Comparison of ENCODE assay signal across 27 cellular contexts in genomic region chr1:99098589-99098988, GRCh38.
"Had no signal": no experiment of that assay in that cellular context is flagged by ENCODE, and none has a peak within 500 bp of the region (broad histone marks: within the 10 kb centered on the region; RNA-seq: fewer than 3 reads in every experiment).

No MANE protein-coding gene starts in this region.

- H3K27me3 ChIP-seq: stomach, suprapubic skin, testis, thyroid gland, tibial artery, tibial nerve, transverse colon, upper lobe of left lung, upper lobe of right lung, uterus, vagina had no signal

- ATAC-seq: stimulated activated effector memory CD8-positive, alpha-beta T cell treated with anti-CD3 and anti-CD28 coated beads, Interleukin-12 subunit alpha, Interleukin-12 subunit beta, amount 100 ng/mL, for 72 hours; stimulated activated memory B cell treated with anti-CD40 and anti-IgM and Interleukin-4, amounts not matched to agents 10 μg/mL and 1 μg/mL and 100 μg/mL, for 72 hours; stimulated activated naive B cell treated with anti-CD40 and anti-IgM and Interleukin-4, amounts not matched to agents 10 μg/mL and 1 μg/mL and 100 μg/mL, for 72 hours; stimulated activated naive CD8-positive, alpha-beta T cell treated with anti-CD3 and anti-CD28 coated beads, Interleukin-15, amount 100 ng/mL, for 72 hours; stimulated activated naive CD8-positive, alpha-beta T cell treated with anti-CD3 and anti-CD28 coated beads, Interleukin-15, Interleukin-2, amounts not matched to agents 100 U/mL and 50 U/mL, for 24 hours; upper lobe of right lung had no signal

- DNase-seq: stimulated activated CD4-positive, alpha-beta T cell treated with anti-CD3 and anti-CD28 coated beads, Interleukin-2, amount 100 ng/mL, for 48 hours; stimulated activated CD4-positive, alpha-beta T cell treated with anti-CD3 and anti-CD28 coated beads, Interleukin-4, amount 100 ng/mL, for 1 hour; stimulated activated CD4-positive, alpha-beta T cell treated with anti-CD3 and anti-CD28 coated beads, Interleukin-4, amount 100 ng/mL, for 24 hours; stimulated activated CD4-positive, alpha-beta T cell treated with anti-CD3 and anti-CD28 coated beads, Interleukin-4, amount 100 ng/mL, for 4 hours; stimulated activated CD8-positive, alpha-beta memory T cell treated with anti-CD3 and anti-CD28 coated beads, Interleukin-4, amount 100 ng/mL, for 48 hours; stimulated activated naive B cell treated with anti-CD40 and anti-IgM and Interleukin-4, amounts not matched to agents 10 μg/mL and 1 μg/mL and 100 μg/mL, for 72 hours; stimulated activated naive CD4-positive, alpha-beta T cell; stimulated activated naive CD4-positive, alpha-beta T cell treated with Interleukin-2 at 50 U/mL for 16 hours; stimulated activated naive CD8-positive, alpha-beta T cell treated with anti-CD3 and anti-CD28 coated beads, Interleukin-15, amount 100 ng/mL, for 72 hours; stimulated activated naive CD8-positive, alpha-beta T cell treated with anti-CD3 and anti-CD28 coated beads, Interleukin-15, Interleukin-2, amounts not matched to agents 100 U/mL and 50 U/mL, for 24 hours; stomach; substantia nigra; testis; thyroid gland; tibial artery; transverse colon; trophoblast cell; upper lobe of left lung; upper lobe of right lung; uterus had no signal

- H3K4me3 ChIP-seq: stomach, suprapubic skin, testis, thoracic aorta, thyroid gland, tibial artery, tibial nerve, transverse colon, upper lobe of left lung, upper lobe of right lung, uterus, vagina had no signal

- H3K27ac ChIP-seq: stomach, suprapubic skin, testis, thoracic aorta, thyroid gland, tibial artery, tibial nerve, transverse colon, upper lobe of left lung, upper lobe of right lung, uterus, vagina had no signal

- H3K9me3 ChIP-seq: testis, thoracic aorta, thyroid gland, transverse colon, upper lobe of right lung, vagina had no signal

- FAIRE-seq: urothelium cell line had no signal

- H3K36me3 ChIP-seq: stomach, suprapubic skin, thoracic aorta, thyroid gland, tibial artery, tibial nerve, transverse colon, upper lobe of left lung, upper lobe of right lung, uterus, vagina had no signal

- H3K4me1 ChIP-seq: stomach, suprapubic skin, testis, thyroid gland, tibial artery, tibial nerve, transverse colon, upper lobe of left lung, upper lobe of right lung, uterus, vagina had no signal
